2 cellular contexts compared by ENCODE assay signal in genomic region chr13:42337808-42338600, GRCh38.
TF ChIP-seq lines count a peak whose summit lies in the region.

No MANE protein-coding gene starts in this region.

TF ChIP-seq in SK-N-SH treated with all-trans-retinoic acid at 6 μM for 48 hours, 23 proteins besides CTCF, POLR2A, EP300 and RAD21 (continued from another document):
- TF ChIP-seq PATZ1 (CRISPR knock-in tag; IDR thresholded peaks at IDR 0.05; ENCODE audit: borderline replicate concordance) (no peak), ZNF565 (CRISPR knock-in tag; conservative IDR thresholded peaks at IDR 0.05; ENCODE audit: low read depth) (no peak), CSRNP3 (CRISPR knock-in tag; IDR thresholded peaks at IDR 0.05) (no peak), TOX (CRISPR knock-in tag; IDR thresholded peaks at IDR 0.05; ENCODE audit: borderline replicate concordance) (no peak), ZNF8 (CRISPR knock-in tag; IDR thresholded peaks at IDR 0.05) (no peak), POU6F1 (CRISPR knock-in tag; IDR thresholded peaks at IDR 0.05; ENCODE audit: borderline replicate concordance, low read depth) (no peak), BACH2 (CRISPR knock-in tag; IDR thresholded peaks at IDR 0.05; ENCODE audit: borderline replicate concordance) (no peak)

TF ChIP-seq in SK-N-SH, 30 proteins besides CTCF, POLR2A, EP300 and RAD21 (continued from another document):
- TF ChIP-seq TAF1 (IDR thresholded peaks at IDR 0.05; ENCODE audit: borderline replicate concordance, low read depth, low read length) (no peak), POLR2AphosphoS5 (IDR thresholded peaks at IDR 0.05; ENCODE audit: low read depth, low read length) (no peak), NFIC (IDR thresholded peaks at IDR 0.05; ENCODE audit: borderline replicate concordance) (no peak), FOXJ3 (CRISPR knock-in tag; IDR thresholded peaks at IDR 0.05) (no peak), GABPA (IDR thresholded peaks at IDR 0.05; ENCODE audit: low read depth) (no peak), EZH2phosphoT487 (IDR thresholded peaks at IDR 0.05; ENCODE audit: borderline replicate concordance, low read depth) (no peak)
- TF ChIP-seq, protein P1, sequence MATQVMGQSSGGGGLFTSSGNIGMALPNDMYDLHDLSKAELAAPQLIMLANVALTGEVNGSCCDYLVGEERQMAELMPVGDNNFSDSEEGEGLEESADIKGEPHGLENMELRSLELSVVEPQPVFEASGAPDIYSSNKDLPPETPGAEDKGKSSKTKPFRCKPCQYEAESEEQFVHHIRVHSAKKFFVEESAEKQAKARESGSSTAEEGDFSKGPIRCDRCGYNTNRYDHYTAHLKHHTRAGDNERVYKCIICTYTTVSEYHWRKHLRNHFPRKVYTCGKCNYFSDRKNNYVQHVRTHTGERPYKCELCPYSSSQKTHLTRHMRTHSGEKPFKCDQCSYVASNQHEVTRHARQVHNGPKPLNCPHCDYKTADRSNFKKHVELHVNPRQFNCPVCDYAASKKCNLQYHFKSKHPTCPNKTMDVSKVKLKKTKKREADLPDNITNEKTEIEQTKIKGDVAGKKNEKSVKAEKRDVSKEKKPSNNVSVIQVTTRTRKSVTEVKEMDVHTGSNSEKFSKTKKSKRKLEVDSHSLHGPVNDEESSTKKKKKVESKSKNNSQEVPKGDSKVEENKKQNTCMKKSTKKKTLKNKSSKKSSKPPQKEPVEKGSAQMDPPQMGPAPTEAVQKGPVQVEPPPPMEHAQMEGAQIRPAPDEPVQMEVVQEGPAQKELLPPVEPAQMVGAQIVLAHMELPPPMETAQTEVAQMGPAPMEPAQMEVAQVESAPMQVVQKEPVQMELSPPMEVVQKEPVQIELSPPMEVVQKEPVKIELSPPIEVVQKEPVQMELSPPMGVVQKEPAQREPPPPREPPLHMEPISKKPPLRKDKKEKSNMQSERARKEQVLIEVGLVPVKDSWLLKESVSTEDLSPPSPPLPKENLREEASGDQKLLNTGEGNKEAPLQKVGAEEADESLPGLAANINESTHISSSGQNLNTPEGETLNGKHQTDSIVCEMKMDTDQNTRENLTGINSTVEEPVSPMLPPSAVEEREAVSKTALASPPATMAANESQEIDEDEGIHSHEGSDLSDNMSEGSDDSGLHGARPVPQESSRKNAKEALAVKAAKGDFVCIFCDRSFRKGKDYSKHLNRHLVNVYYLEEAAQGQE (IDR thresholded peaks at IDR 0.05; ENCODE audit: low read depth, low read length): no peak
